In genomic region chr22:21417227-21417746, GRCh38 we compare ENCODE assay signal across 8 cellular contexts. TPM values are rescaled to one million over a fixed set of nuclear protein-coding genes. Genes with fewer than 3 reads are reported as not detected.
DNase-seq lines count a peak whose midpoint lies in the region; ATAC-seq and TF ChIP-seq lines count a peak whose summit lies in the region.
"Not testable (repeated sequence)": the region's sequence is repeated elsewhere in the genome, so short reads cannot be mapped to it uniquely, and the experiment has no call there.

Gene HIC2 (plus strand): TSS chr22:21417371. CDS start chr22:21442832, 25,461 bp downstream.

- intact Hi-C loops in spleen (cut with DNase I; ENCODE audit: low total_unique reads), result not testable (repeated sequence)

- TF ChIP-seq POLR2A in NB4 (IDR thresholded peaks at IDR 0.05; ENCODE audit: extremely low read depth, insufficient read length); spleen (IDR thresholded peaks at IDR 0.05): not testable (repeated sequence)

- not testable (repeated sequence) for H4K91ac ChIP-seq in mesenchymal stem cell (ENCODE audit: low read length)

- H4K8ac ChIP-seq in mesenchymal stem cell (ENCODE audit: low read length), result not testable (repeated sequence)

- not testable (repeated sequence) for TF ChIP-seq CTCF in NB4 (IDR thresholded peaks at IDR 0.05; ENCODE audit: low read depth, low read length); spleen (IDR thresholded peaks at IDR 0.05 in 8 of 11, conservative IDR thresholded peaks at IDR 0.05 in 3 of 11)

- H3K9me3 ChIP-seq in CD8-positive, alpha-beta memory T cell (ENCODE audit: low read length); mesenchymal stem cell (ENCODE audit: control insufficient read depth, low read length); spleen: not testable (repeated sequence)

- H3K4me1 ChIP-seq in CD8-positive, alpha-beta memory T cell (ENCODE audit: insufficient read depth, low read length); mesenchymal stem cell (ENCODE audit: control insufficient read depth, insufficient read depth, low read depth, low read length); spleen: not testable (repeated sequence)

- H3K36me3 Mint-ChIP-seq in CD8-positive, alpha-beta memory T cell; activated T-helper 17 cell treated with anti-CD3 and anti-CD28 coated beads, Interleukin-2, amount 50 U/mL, for 72 hours (ENCODE audit: low read depth): not testable (repeated sequence)

- not testable (repeated sequence) for H3K14ac ChIP-seq in mesenchymal stem cell (ENCODE audit: low read length in 2 of 2)

- ATAC-seq in GM21367 (IDR thresholded peaks at IDR 0.05; ENCODE audit: unreplicated experiment) (peak; percentile 60), HG02973 (IDR thresholded peaks at IDR 0.05; ENCODE audit: unreplicated experiment) (peak; percentile 65), esophagus mucosa (peak; percentile 90)
- peak; percentile 92 for ATAC-seq in activated T-helper 17 cell treated with anti-CD3 and anti-CD28 coated beads, Interleukin-2, amount 50 U/mL, for 72 hours (replicated peaks)

- H2AK5ac ChIP-seq in mesenchymal stem cell (ENCODE audit: low read length, severe bottlenecking), result not testable (repeated sequence)

- CTCF ChIA-PET in CD8-positive, alpha-beta memory T cell (lab: Charles Lee), result not testable (repeated sequence)

- not testable (repeated sequence) for H3K9ac ChIP-seq in mesenchymal stem cell (ENCODE audit: low read length)

- H3K4ac ChIP-seq in mesenchymal stem cell (ENCODE audit: low read depth in 1 of 2, low read length in 2 of 2), result not testable (repeated sequence)

- not testable (repeated sequence) for H2BK5ac ChIP-seq in mesenchymal stem cell (ENCODE audit: low read depth, low read length, poor library complexity, severe bottlenecking)

- not testable (repeated sequence) for H3K23ac ChIP-seq in mesenchymal stem cell (ENCODE audit: low read length in 2 of 2)

- POLR2A ChIA-PET in CD8-positive, alpha-beta memory T cell (lab: Charles Lee), result not testable (repeated sequence)

- peak within 1 kb of the TSS in 1 of 2 experiments; percentile 62 for H3K18ac ChIP-seq in mesenchymal stem cell (ENCODE audit: low read depth in 1 of 2, low read length in 2 of 2)

- H2BK15ac ChIP-seq in mesenchymal stem cell (ENCODE audit: low read depth, poor library complexity, severe bottlenecking), result not testable (repeated sequence)

- H2AFZ ChIP-seq in mesenchymal stem cell (ENCODE audit: low read depth, low read length), result not testable (repeated sequence)

- whole genome bisulfite sequencing in mesenchymal stem cell, result no CpG with 5 or more reads among the region's 81 CpGs
- WGBS in spleen, 5 donors, result 0 to 6% (median 2%) methylated on average over 11 to 46 of the region's 81 CpGs; no CpG with 5 or more reads in 2 of the 5 donors

- not testable (repeated sequence) for H3K36me3 ChIP-seq in CD8-positive, alpha-beta memory T cell (ENCODE audit: insufficient read depth, low read length); mesenchymal stem cell (ENCODE audit: control insufficient read depth in 1 of 2, insufficient read depth in 2 of 2, low read depth in 1 of 2, low read length in 2 of 2); spleen

- H2BK12ac ChIP-seq in mesenchymal stem cell (ENCODE audit: low read length in 2 of 2), result not testable (repeated sequence)

- DNase-seq in CD8-positive, alpha-beta memory T cell, result peak in 4 of 5 donors; percentile 9 to 56 (median 28)
- DNase-seq in NB4 (ENCODE audit: low read depth); mesenchymal stem cell: not testable (repeated sequence)
- DNase-seq in spleen, result peak; percentile 72

- not testable (repeated sequence) for H3K4me3 ChIP-seq in CD8-positive, alpha-beta memory T cell (ENCODE audit: low read length)
- peak within 1 kb of the TSS; percentile 36 for H3K4me3 ChIP-seq in NB4 (ENCODE audit: low read depth, low read length)
- H3K4me3 ChIP-seq in mesenchymal stem cell (ENCODE audit: insufficient read depth in 1 of 2, low read depth in 1 of 2, low read length in 2 of 2), result peak within 1 kb of the TSS in 1 of 2 experiments; percentile 60
- H3K4me3 ChIP-seq in spleen, result peak within 1 kb of the TSS in 7 of 8 donors; percentile 31 to 61 (median 38)

- not testable (repeated sequence) for H3K27me3 ChIP-seq in CD8-positive, alpha-beta memory T cell (ENCODE audit: insufficient read depth, low read length, poor library complexity, severe bottlenecking); mesenchymal stem cell (ENCODE audit: control insufficient read depth in 1 of 2, insufficient read depth in 1 of 2, low read length in 2 of 2); spleen (replicated peaks in 1 of 7)

- not testable (repeated sequence) for H2BK120ac ChIP-seq in mesenchymal stem cell (ENCODE audit: low read depth, low read length)

- not testable (repeated sequence) for H3K9me3 Mint-ChIP-seq in CD8-positive, alpha-beta memory T cell; activated T-helper 17 cell treated with anti-CD3 and anti-CD28 coated beads, Interleukin-2, amount 50 U/mL, for 72 hours

- not testable (repeated sequence) for H3K79me1 ChIP-seq in mesenchymal stem cell (replicated peaks; ENCODE audit: low read length, poor library complexity, severe bottlenecking)

- not testable (repeated sequence) for H3K4me1 Mint-ChIP-seq in CD8-positive, alpha-beta memory T cell; activated T-helper 17 cell treated with anti-CD3 and anti-CD28 coated beads, Interleukin-2, amount 50 U/mL, for 72 hours

- not testable (repeated sequence) for H3K27me3 Mint-ChIP-seq in CD8-positive, alpha-beta memory T cell; activated T-helper 17 cell treated with anti-CD3 and anti-CD28 coated beads, Interleukin-2, amount 50 U/mL, for 72 hours

- H3K27ac ChIP-seq in CD8-positive, alpha-beta memory T cell (ENCODE audit: low read depth, low read length); mesenchymal stem cell (ENCODE audit: low read length, poor library complexity, severe bottlenecking): not testable (repeated sequence)
- peak within 1 kb of the TSS in 2 of 8 donors; percentile 54 to 70 for H3K27ac ChIP-seq in spleen

- peak within 1 kb of the TSS in 5 of 7 donors; percentile 50 to 75 (median 53) for H3K4me3 Mint-ChIP-seq in CD8-positive, alpha-beta memory T cell
- not testable (repeated sequence) for H3K4me3 Mint-ChIP-seq in activated T-helper 17 cell treated with anti-CD3 and anti-CD28 coated beads, Interleukin-2, amount 50 U/mL, for 72 hours

- H3K27ac Mint-ChIP-seq in CD8-positive, alpha-beta memory T cell, result peak within 1 kb of the TSS in 1 of 8 donors; percentile 47
- H3K27ac Mint-ChIP-seq in activated T-helper 17 cell treated with anti-CD3 and anti-CD28 coated beads, Interleukin-2, amount 50 U/mL, for 72 hours, result not testable (repeated sequence)

- H3K4me2 ChIP-seq in mesenchymal stem cell (ENCODE audit: low read length, poor library complexity, severe bottlenecking), result peak within 1 kb of the TSS; percentile 28

RNA-seq across cellular contexts. Expression of gene HIC2, which starts in this region (rescaled TPM):
- total RNA-seq in CD8-positive, alpha-beta memory T cell, result 1 to 10 TPM; 6.1 to 6.8 TPM
- 0.60 TPM for polyA plus RNA-seq in CD8-positive, alpha-beta memory T cell
- total RNA-seq in activated T-helper 17 cell treated with anti-CD3 and anti-CD28 coated beads, Interleukin-2, amount 50 U/mL, for 72 hours, result 1 to 10 TPM; 4.8 to 6.2 TPM
- total RNA-seq in esophagus mucosa (2.1 TPM), spleen (1 to 10 TPM; 5.0 to 7.6 (median 6.3) TPM)
- polyA plus RNA-seq in mesenchymal stem cell (2013, experiment 1 of 2), result 3.3 TPM
- polyA plus RNA-seq in mesenchymal stem cell (2013, experiment 2 of 2), result 3.1 TPM
- 1 to 10 TPM in 1 of 3 donors, under 1 TPM in 2; 0.67 to 2.5 (median 0.74) TPM for polyA plus RNA-seq in spleen
